In genomic region chr13:99481357-99481756, GRCh38 we compare ENCODE assay signal across 22 cellular contexts. TPM values are rescaled to one million over a fixed set of nuclear protein-coding genes. Genes with fewer than 3 reads are reported as not detected.
DNase-seq lines count a peak whose midpoint lies in the region; ATAC-seq, FAIRE-seq and TF ChIP-seq lines count a peak whose summit lies in the region.
"Had no signal": no experiment of that assay in that cellular context is flagged by ENCODE, and none has a peak within 500 bp of the region (broad histone marks: within the 10 kb centered on the region; RNA-seq: fewer than 3 reads in every experiment).

No MANE protein-coding gene starts in this region.

- H3K9ac ChIP-seq in Karpas-422 (ENCODE audit: low read length), result no peak overlapping the region

- no peak overlapping the region for H2AFZ ChIP-seq in Karpas-422 (ENCODE audit: low read length)
- H2AFZ ChIP-seq: PC-9 had no signal

- intact Hi-C loops in prostate gland (cut with DNase I), result no loop called here

- ATAC-seq in foreskin keratinocyte, result peak; percentile 65
- no peak for ATAC-seq in HG02759 (IDR thresholded peaks at IDR 0.05; ENCODE audit: unreplicated experiment)

- TF ChIP-seq POLR2A in prostate gland (IDR thresholded peaks at IDR 0.05), result no peak

- H3K27me3 ChIP-seq in bronchial epithelial cell (ENCODE audit: control insufficient read depth, insufficient read depth, low read length) (no peaks in the 10 kb centered on the region), foreskin keratinocyte (no peaks in the 10 kb centered on the region), prostate gland (replicated peaks; ENCODE audit: insufficient read depth) (no peaks in the 10 kb centered on the region), Karpas-422 (ENCODE audit: low read length) (no peaks in the 10 kb centered on the region)

- H3K9me3 ChIP-seq in prostate gland (no peaks in the 10 kb centered on the region), Karpas-422 (ENCODE audit: low read length) (no peaks in the 10 kb centered on the region)

- peaks cover 8% of the 10 kb centered on the region for H3K4me1 ChIP-seq in foreskin keratinocyte
- peaks cover 12% of the 10 kb centered on the region for H3K4me1 ChIP-seq in prostate gland (replicated peaks)
- H3K4me1 ChIP-seq in Karpas-422 (ENCODE audit: low read length), result peaks cover 4% of the 10 kb centered on the region

- no peaks in the 10 kb centered on the region for H3K79me2 ChIP-seq in Karpas-422 (ENCODE audit: low read length)

- no peak for TF ChIP-seq CTCF in bronchial epithelial cell (IDR thresholded peaks at IDR 0.05; ENCODE audit: insufficient read depth, low read length, severe bottlenecking)
- no peak for TF ChIP-seq CTCF in foreskin keratinocyte (conservative IDR thresholded peaks at IDR 0.05)
- TF ChIP-seq CTCF in prostate gland (IDR thresholded peaks at IDR 0.05), result no peak
- TF ChIP-seq CTCF in glutamatergic neuron (IDR thresholded peaks at IDR 0.05; ENCODE audit: partially characterized antibody, unreplicated experiment), result no peak

- H3K4me3 ChIP-seq in bronchial epithelial cell (ENCODE audit: low read depth, low read length), result no peak overlapping the region
- no peak overlapping the region for H3K4me3 ChIP-seq in prostate gland
- no peak overlapping the region for H3K4me3 ChIP-seq in Karpas-422 (ENCODE audit: low read length)
- H3K4me3 ChIP-seq: PC-9 had no signal

- DNase-seq in HPDE6-E6E7 (ENCODE audit: extremely low spot score), result peak; percentile 33
- DNase-seq in bronchial epithelial cell (ENCODE audit: low read depth), result peak; percentile 82
- DNase-seq in foreskin keratinocyte, result peak; percentile 50 to 78
- DNase-seq in prostate gland (ENCODE audit: low spot score), result peak; percentile 72
- no peak for DNase-seq in glutamatergic neuron
- DNase-seq in Karpas-422, result no peak
- DNase-seq in HUDEP-2 (lab: John Stamatoyannopoulos, UW; ENCODE audit: unreplicated experiment in 76 of 76), result no peak
- DNase-seq: CD8-positive, alpha-beta memory T cell; DMS 273 treated with DMSO at 0.1 percent for 48 hours; H7; IMR-90; KG1; MM.1S; NCI-H2029; NCI-H2227 treated with DMSO at 0.1 percent for 48 hours; NCI-H526 treated with DMSO at 0.1 percent for 48 hours; PC-9; Right ventricle myocardium superior had no signal

- no peak overlapping the region for H3K4me2 ChIP-seq in Karpas-422 (ENCODE audit: low read depth, low read length, poor library complexity, severe bottlenecking)
- H3K4me2 ChIP-seq: PC-9 had no signal

- H4K20me1 ChIP-seq in Karpas-422 (ENCODE audit: insufficient read depth, low read depth, low read length), result no peaks in the 10 kb centered on the region

- H3K27ac ChIP-seq in foreskin keratinocyte, result no peak overlapping the region
- H3K27ac ChIP-seq in prostate gland, result peak overlapping the region; percentile 54 to 64
- H3K27ac ChIP-seq in Karpas-422 (ENCODE audit: low read length), result no peak overlapping the region
- H3K27ac ChIP-seq: C4-2B, PC-9 had no signal

- no peaks in the 10 kb centered on the region for H3K36me3 Mint-ChIP-seq in glutamatergic neuron (ENCODE audit: unreplicated experiment)

- no peaks in the 10 kb centered on the region for H3K9me3 Mint-ChIP-seq in glutamatergic neuron (ENCODE audit: unreplicated experiment)
- H3K9me3 Mint-ChIP-seq: CD8-positive, alpha-beta memory T cell had no signal

- H3K27me3 Mint-ChIP-seq in glutamatergic neuron (ENCODE audit: unreplicated experiment), result peaks cover 4% of the 10 kb centered on the region
- H3K27me3 Mint-ChIP-seq: B cell; CD8-positive, alpha-beta memory T cell had no signal

- H3K36me3 ChIP-seq in bronchial epithelial cell (ENCODE audit: control insufficient read depth, insufficient read depth, low read length) (no peaks in the 10 kb centered on the region), prostate gland (no peaks in the 10 kb centered on the region), Karpas-422 (ENCODE audit: insufficient read depth, low read length) (no peaks in the 10 kb centered on the region)

- WGBS in prostate gland, result 31% methylated on average over 3 of the region's 3 CpGs

- no peak overlapping the region for H3K4me3 Mint-ChIP-seq in glutamatergic neuron (ENCODE audit: unreplicated experiment)
- H3K4me3 Mint-ChIP-seq: B cell; CD8-positive, alpha-beta memory T cell had no signal

- no peaks in the 10 kb centered on the region for H3K9me2 ChIP-seq in Karpas-422 (replicated peaks; ENCODE audit: insufficient read depth, low read length)

- no peak for FAIRE-seq in bronchial epithelial cell (lab: Jason Lieb, UNC)
- FAIRE-seq: GM18507 had no signal

- no peaks in the 10 kb centered on the region for H3K4me1 Mint-ChIP-seq in glutamatergic neuron (ENCODE audit: low read depth, unreplicated experiment)
- H3K4me1 Mint-ChIP-seq: B cell had no signal

- H3K27ac Mint-ChIP-seq in glutamatergic neuron (ENCODE audit: unreplicated experiment), result no peak overlapping the region
- H3K27ac Mint-ChIP-seq: B cell had no signal

RNA-seq across cellular contexts. Expression of gene TM9SF2, which starts 19.9 kb away (rescaled TPM):
- total RNA-seq in bronchial epithelial cell, result 98.2 and 138 TPM in 2 replicates
- total RNA-seq in foreskin keratinocyte, result 96.6 and 121 TPM in 2 replicates
- 51.5 and 52.5 TPM in 2 replicates for polyA plus RNA-seq in foreskin keratinocyte
- total RNA-seq in prostate gland, result 100 to 1,000 TPM; 136 to 175 TPM
- total RNA-seq in glutamatergic neuron (ENCODE audit: unreplicated experiment), result 74.1 TPM
- total RNA-seq in Karpas-422 (2014; rRNA removed; shearing (Covaris generic); ENCODE audit: low replicate concordance), result 68.2 and 134 TPM in 2 replicates

Comparison
In these comparisons a context has a peak if more than half of its experiments do, and no peak if none do; other contexts are left out.
1. DNase-seq: peak in HPDE6-E6E7 (single experiment), bronchial epithelial cell (single experiment), foreskin keratinocyte (2 of 2) and prostate gland (single experiment); none in glutamatergic neuron (single experiment), Karpas-422 (single experiment) and HUDEP-2 (0 of 76).
2. H3K27ac ChIP-seq: peak in prostate gland (2 of 2); none in foreskin keratinocyte (single experiment) and Karpas-422 (single experiment).